ENCODE assay signal across 23 cellular contexts in the genomic region with DNA sequence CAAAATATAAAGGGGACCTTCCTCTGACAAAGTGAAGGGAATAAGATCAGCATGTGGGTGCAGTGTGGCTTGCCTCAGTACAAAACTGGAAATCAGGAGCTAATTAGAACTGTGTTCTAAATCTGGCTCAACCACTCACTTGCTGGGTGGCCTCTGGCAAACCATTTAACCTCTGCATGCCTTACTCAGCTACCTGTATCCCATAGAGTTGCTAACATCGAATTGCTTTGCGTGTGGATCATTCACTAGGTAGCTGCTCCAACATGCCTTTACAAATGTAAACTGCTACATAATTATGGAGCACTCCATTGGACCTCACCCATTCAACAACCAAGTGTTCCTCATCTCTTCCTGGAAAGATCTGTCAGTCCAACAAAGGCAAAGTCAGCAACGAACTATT.
"Had no signal": no experiment of that assay in that cellular context is flagged by ENCODE, and none has a peak within 500 bp of the region (broad histone marks: within the 10 kb centered on the region; RNA-seq: fewer than 3 reads in every experiment).

No MANE protein-coding gene starts in this region.

- H3K9me3 ChIP-seq: prostate gland, spleen, thoracic aorta, upper lobe of right lung had no signal

- H3K4me1 Mint-ChIP-seq: neural crest cell had no signal

- FAIRE-seq: TTC549 had no signal

- DNase-seq: activated B cell treated with CpG ODN at 0.5 μM for 24 hours; activated CD4-positive, alpha-beta T cell treated with anti-CD3 and anti-CD28 coated beads, Interleukin-2, amount 10 ng/mL, durations not matched to agents 24 days and 14 days; activated CD8-positive, alpha-beta memory T cell treated with anti-CD3 and anti-CD28 coated beads, Interleukin-2, amount 50 U/mL, for 4 hours; activated CD8-positive, alpha-beta T cell treated with anti-CD3 and anti-CD28 coated beads, Interleukin-2, amount 10 ng/mL, durations not matched to agents 7 days and 5 days; activated gamma-delta T cell treated with Interleukin-2 at 50 U/mL for 16 hours; activated T-cell treated with anti-CD3 and anti-CD28 coated beads, Interleukin-2, amount 50 U/mL, for 48 hours; amniotic stem cell; cerebellar nuclear complex; effector memory CD4-positive, alpha-beta T cell; hippocampal formation; midbrain; spleen; SW 1271; upper lobe of right lung had no signal

- H3K27me3 Mint-ChIP-seq: activated B cell treated with CpG ODN at 0.5 μM for 24 hours; activated CD4-positive, alpha-beta T cell treated with anti-CD3 and anti-CD28 coated beads, Interleukin-2, amount 10 ng/mL, durations not matched to agents 24 days and 14 days; activated naive CD8-positive, alpha-beta T cell; brain; dendritic cell treated with granulocyte-macrophage colony-stimulating factor and Interleukin-4, amounts not matched to agents 40 ng/mL and 50 ng/mL, for 4 days had no signal

- ATAC-seq: activated CD8-positive, alpha-beta T cell treated with anti-CD3 and anti-CD28 coated beads, Interleukin-2, amount 10 ng/mL, durations not matched to agents 7 days and 5 days; sciatic nerve; upper lobe of right lung had no signal

- H3K4me3 Mint-ChIP-seq: activated B cell treated with CpG ODN at 0.5 μM for 24 hours; activated CD4-positive, alpha-beta T cell treated with anti-CD3 and anti-CD28 coated beads, Interleukin-2, amount 10 ng/mL, durations not matched to agents 24 days and 14 days; activated CD8-positive, alpha-beta T cell treated with anti-CD3 and anti-CD28 coated beads, Interleukin-2, amount 10 ng/mL, durations not matched to agents 7 days and 5 days; activated naive CD8-positive, alpha-beta T cell; brain; dendritic cell treated with granulocyte-macrophage colony-stimulating factor and Interleukin-4, amounts not matched to agents 40 ng/mL and 50 ng/mL, for 4 days; neural crest cell had no signal

- H3K27ac Mint-ChIP-seq: activated B cell treated with CpG ODN at 0.5 μM for 24 hours; activated CD4-positive, alpha-beta T cell treated with anti-CD3 and anti-CD28 coated beads, Interleukin-2, amount 10 ng/mL, durations not matched to agents 24 days and 14 days; activated CD8-positive, alpha-beta T cell treated with anti-CD3 and anti-CD28 coated beads, Interleukin-2, amount 10 ng/mL, durations not matched to agents 7 days and 5 days; activated naive CD8-positive, alpha-beta T cell; brain; dendritic cell treated with granulocyte-macrophage colony-stimulating factor and Interleukin-4, amounts not matched to agents 40 ng/mL and 50 ng/mL, for 4 days had no signal

- H3K27me3 ChIP-seq: spleen, upper lobe of right lung had no signal

- H3K36me3 ChIP-seq: prostate gland, upper lobe of right lung had no signal

- H3K27ac ChIP-seq: prostate gland, spleen, thoracic aorta, upper lobe of right lung had no signal

- H3K9me3 Mint-ChIP-seq: activated B cell treated with CpG ODN at 0.5 μM for 24 hours; activated CD4-positive, alpha-beta T cell treated with anti-CD3 and anti-CD28 coated beads, Interleukin-2, amount 10 ng/mL, durations not matched to agents 24 days and 14 days; brain; dendritic cell treated with granulocyte-macrophage colony-stimulating factor and Interleukin-4, amounts not matched to agents 40 ng/mL and 50 ng/mL, for 4 days; neural crest cell had no signal

- H3K4me3 ChIP-seq: lung, prostate gland, spleen, thoracic aorta, upper lobe of right lung had no signal
